In the genomic region with DNA sequence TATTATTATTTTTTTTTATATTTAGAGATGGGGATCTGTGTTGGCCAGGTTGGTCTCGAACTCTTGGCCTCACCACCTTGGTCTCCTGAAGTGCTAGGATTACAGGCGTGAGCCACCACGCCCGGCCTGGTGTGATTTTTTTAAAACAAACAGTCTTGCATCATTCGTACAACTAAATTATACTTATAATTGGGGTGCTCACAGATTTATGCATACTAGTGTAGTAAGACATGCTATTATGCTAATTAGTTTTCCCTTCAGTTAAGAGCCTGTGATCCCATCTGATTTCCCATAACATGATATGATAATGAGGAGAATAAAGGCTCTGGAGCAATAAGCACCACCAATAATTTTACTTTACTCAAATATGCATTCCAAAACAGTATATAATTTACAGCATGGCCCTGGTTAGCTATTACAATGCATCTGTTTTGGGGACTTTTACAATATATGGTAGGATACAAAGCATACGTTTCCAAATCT, we compare ENCODE assay signal across 1 cellular context.
TF ChIP-seq lines count a peak whose summit lies in the region.

No MANE protein-coding gene starts in this region.

TF ChIP-seq in HepG2, 621 proteins besides CTCF, POLR2A, EP300 and RAD21 (continued from another document):
- TF ChIP-seq, protein P1, sequence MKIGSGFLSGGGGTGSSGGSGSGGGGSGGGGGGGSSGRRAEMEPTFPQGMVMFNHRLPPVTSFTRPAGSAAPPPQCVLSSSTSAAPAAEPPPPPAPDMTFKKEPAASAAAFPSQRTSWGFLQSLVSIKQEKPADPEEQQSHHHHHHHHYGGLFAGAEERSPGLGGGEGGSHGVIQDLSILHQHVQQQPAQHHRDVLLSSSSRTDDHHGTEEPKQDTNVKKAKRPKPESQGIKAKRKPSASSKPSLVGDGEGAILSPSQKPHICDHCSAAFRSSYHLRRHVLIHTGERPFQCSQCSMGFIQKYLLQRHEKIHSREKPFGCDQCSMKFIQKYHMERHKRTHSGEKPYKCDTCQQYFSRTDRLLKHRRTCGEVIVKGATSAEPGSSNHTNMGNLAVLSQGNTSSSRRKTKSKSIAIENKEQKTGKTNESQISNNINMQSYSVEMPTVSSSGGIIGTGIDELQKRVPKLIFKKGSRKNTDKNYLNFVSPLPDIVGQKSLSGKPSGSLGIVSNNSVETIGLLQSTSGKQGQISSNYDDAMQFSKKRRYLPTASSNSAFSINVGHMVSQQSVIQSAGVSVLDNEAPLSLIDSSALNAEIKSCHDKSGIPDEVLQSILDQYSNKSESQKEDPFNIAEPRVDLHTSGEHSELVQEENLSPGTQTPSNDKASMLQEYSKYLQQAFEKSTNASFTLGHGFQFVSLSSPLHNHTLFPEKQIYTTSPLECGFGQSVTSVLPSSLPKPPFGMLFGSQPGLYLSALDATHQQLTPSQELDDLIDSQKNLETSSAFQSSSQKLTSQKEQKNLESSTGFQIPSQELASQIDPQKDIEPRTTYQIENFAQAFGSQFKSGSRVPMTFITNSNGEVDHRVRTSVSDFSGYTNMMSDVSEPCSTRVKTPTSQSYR (CRISPR knock-in tag; IDR thresholded peaks at IDR 0.05; ENCODE audit: borderline replicate concordance), result no peak
- TF ChIP-seq TEAD2 (CRISPR knock-in tag; IDR thresholded peaks at IDR 0.05) (no peak), CREM (IDR thresholded peaks at IDR 0.05) (peak; percentile 9; the same call in 1 of the 2 replicates), CREM (CRISPR knock-in tag; IDR thresholded peaks at IDR 0.05) (no peak), ZNF891 (CRISPR knock-in tag; IDR thresholded peaks at IDR 0.05) (no peak), TP53 (CRISPR knock-in tag; conservative IDR thresholded peaks at IDR 0.05) (no peak), ZBTB38 (CRISPR knock-in tag; IDR thresholded peaks at IDR 0.05) (no peak), GTF2F1 (IDR thresholded peaks at IDR 0.05; ENCODE audit: low read length) (no peak), ZFX (CRISPR knock-in tag; IDR thresholded peaks at IDR 0.05; ENCODE audit: low read depth) (no peak), KDM6A (CRISPR knock-in tag; IDR thresholded peaks at IDR 0.05; ENCODE audit: low read depth) (no peak), ZNF577 (CRISPR knock-in tag; IDR thresholded peaks at IDR 0.05; ENCODE audit: borderline replicate concordance, low read depth) (no peak), ZNF780A (CRISPR knock-in tag; IDR thresholded peaks at IDR 0.05) (no peak), KDM3A (CRISPR knock-in tag; IDR thresholded peaks at IDR 0.05; ENCODE audit: low read depth) (no peak), ZNF746 (CRISPR knock-in tag; IDR thresholded peaks at IDR 0.05) (no peak), ZNF121 (CRISPR knock-in tag; IDR thresholded peaks at IDR 0.05) (no peak), PPARG (CRISPR knock-in tag; conservative IDR thresholded peaks at IDR 0.05) (0 out of 2 replicates have a peak, but pooled peaks have one; percentile 11), ZNF607 (CRISPR knock-in tag; IDR thresholded peaks at IDR 0.05; ENCODE audit: borderline replicate concordance) (no peak), ZNF501 (CRISPR knock-in tag; IDR thresholded peaks at IDR 0.05) (no peak), HNRNPL (IDR thresholded peaks at IDR 0.05; ENCODE audit: low read depth, low read length) (no peak), ZNF264 (CRISPR knock-in tag; IDR thresholded peaks at IDR 0.05) (no peak)
- TF ChIP-seq, protein P2, sequence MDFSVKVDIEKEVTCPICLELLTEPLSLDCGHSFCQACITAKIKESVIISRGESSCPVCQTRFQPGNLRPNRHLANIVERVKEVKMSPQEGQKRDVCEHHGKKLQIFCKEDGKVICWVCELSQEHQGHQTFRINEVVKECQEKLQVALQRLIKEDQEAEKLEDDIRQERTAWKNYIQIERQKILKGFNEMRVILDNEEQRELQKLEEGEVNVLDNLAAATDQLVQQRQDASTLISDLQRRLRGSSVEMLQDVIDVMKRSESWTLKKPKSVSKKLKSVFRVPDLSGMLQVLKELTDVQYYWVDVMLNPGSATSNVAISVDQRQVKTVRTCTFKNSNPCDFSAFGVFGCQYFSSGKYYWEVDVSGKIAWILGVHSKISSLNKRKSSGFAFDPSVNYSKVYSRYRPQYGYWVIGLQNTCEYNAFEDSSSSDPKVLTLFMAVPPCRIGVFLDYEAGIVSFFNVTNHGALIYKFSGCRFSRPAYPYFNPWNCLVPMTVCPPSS (IDR thresholded peaks at IDR 0.05), result no peak
- TF ChIP-seq, protein P3, sequence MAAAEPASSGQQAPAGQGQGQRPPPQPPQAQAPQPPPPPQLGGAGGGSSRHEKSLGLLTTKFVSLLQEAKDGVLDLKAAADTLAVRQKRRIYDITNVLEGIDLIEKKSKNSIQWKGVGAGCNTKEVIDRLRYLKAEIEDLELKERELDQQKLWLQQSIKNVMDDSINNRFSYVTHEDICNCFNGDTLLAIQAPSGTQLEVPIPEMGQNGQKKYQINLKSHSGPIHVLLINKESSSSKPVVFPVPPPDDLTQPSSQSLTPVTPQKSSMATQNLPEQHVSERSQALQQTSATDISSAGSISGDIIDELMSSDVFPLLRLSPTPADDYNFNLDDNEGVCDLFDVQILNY (CRISPR knock-in tag; conservative IDR thresholded peaks at IDR 0.05), result no peak
- TF ChIP-seq, protein P4, sequence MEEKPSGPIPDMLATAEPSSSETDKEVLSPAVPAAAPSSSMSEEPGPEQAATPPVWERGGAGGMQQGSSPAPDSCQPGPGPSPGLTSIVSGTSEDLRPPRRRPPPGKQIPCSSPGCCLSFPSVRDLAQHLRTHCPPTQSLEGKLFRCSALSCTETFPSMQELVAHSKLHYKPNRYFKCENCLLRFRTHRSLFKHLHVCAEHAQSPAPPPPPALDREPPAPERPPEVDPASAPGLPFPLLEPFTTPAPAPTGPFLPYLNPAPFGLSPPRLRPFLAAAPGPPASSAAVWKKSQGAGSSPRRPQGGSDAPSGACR (CRISPR knock-in tag; IDR thresholded peaks at IDR 0.05), result 0 out of 2 replicates have a peak, but pooled peaks have one; percentile 50
